In the genomic region with DNA sequence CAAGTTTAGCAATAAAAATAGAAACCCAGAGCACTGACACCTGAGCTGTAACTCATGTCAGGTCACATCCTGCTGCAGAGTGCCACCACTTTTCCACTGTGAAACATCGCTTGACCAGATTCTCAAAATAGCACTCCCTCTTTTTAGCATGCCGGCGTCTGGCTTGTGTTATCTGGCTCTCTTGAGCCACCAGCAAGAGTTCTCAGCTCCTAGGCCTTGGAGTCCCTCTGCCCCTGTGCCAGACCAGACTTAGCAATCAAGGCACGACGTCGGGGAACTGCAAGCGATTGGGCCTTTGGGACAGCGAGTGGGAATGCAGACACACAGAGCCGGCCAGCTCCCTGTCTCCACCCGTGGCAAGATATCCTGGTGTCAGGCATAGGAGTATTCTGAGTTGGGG, we compare ENCODE assay signal across 25 cellular contexts. TPM values are rescaled to one million over a fixed set of nuclear protein-coding genes. Genes with fewer than 3 reads are reported as not detected.
DNase-seq lines count a peak whose midpoint lies in the region; ATAC-seq and TF ChIP-seq lines count a peak whose summit lies in the region.
"Had no signal": no experiment of that assay in that cellular context is flagged by ENCODE, and none has a peak within 500 bp of the region (broad histone marks: within the 10 kb centered on the region; RNA-seq: fewer than 3 reads in every experiment).

No MANE protein-coding gene starts in this region.

- no peaks in the 10 kb centered on the region for H3K27me3 ChIP-seq in IMR-90 (ENCODE audit: control insufficient read depth, insufficient read depth, low read length)
- H3K27me3 ChIP-seq in right cardiac atrium (ENCODE audit: control insufficient read depth, insufficient read depth), result no peaks in the 10 kb centered on the region
- H3K27me3 ChIP-seq in skeletal muscle tissue (ENCODE audit: control insufficient read depth in 3 of 3, insufficient read depth in 3 of 3, low read length in 3 of 3), result no peaks in the 10 kb centered on the region
- H3K27me3 ChIP-seq in stomach, result no peaks in the 10 kb centered on the region
- H3K27me3 ChIP-seq: BLaER1 had no signal

- H4K8ac ChIP-seq in IMR-90 (ENCODE audit: low read depth in 2 of 2, low read length in 2 of 2), result no peak overlapping the region

- H3K36me3 ChIP-seq in IMR-90 (ENCODE audit: control insufficient read depth, insufficient read depth, low read length) (no peaks in the 10 kb centered on the region), skeletal muscle tissue (ENCODE audit: control insufficient read depth in 3 of 3, insufficient read depth in 3 of 3, low read length in 3 of 3) (no peaks in the 10 kb centered on the region), stomach (no peaks in the 10 kb centered on the region)
- H3K36me3 ChIP-seq: BLaER1 had no signal

- no peak overlapping the region for H2BK20ac ChIP-seq in IMR-90 (ENCODE audit: low read depth, low read length)

- CTCF ChIA-PET in IMR-90 (lab: Yijun Ruan, JAX), result interaction anchor here (0.6 kb wide), 1 partner anchor 227 kb away, joined by 3 read pairs; no protein-coding TSS in a partner anchor

- H2AK5ac ChIP-seq in IMR-90 (ENCODE audit: low read depth, low read length), result no peak overlapping the region

- no peaks in the 10 kb centered on the region for H3K4me1 ChIP-seq in IMR-90 (ENCODE audit: control insufficient read depth, insufficient read depth, low read length)
- no peaks in the 10 kb centered on the region for H3K4me1 ChIP-seq in right cardiac atrium (ENCODE audit: control insufficient read depth, insufficient read depth, low read length)
- H3K4me1 ChIP-seq in skeletal muscle tissue (ENCODE audit: control insufficient read depth in 3 of 3, insufficient read depth in 3 of 3, low read length in 3 of 3), result peaks cover 3 to 16% (median 6%) of the 10 kb centered on the region in 3 donors
- H3K4me1 ChIP-seq in stomach, result no peaks in the 10 kb centered on the region
- H3K4me1 ChIP-seq: BLaER1, Caco-2 had no signal

- TF ChIP-seq CTCF in IMR-90 (conservative IDR thresholded peaks at IDR 0.05; ENCODE audit: low read depth, low read length), result no peak
- no peak for TF ChIP-seq CTCF in stomach (IDR thresholded peaks at IDR 0.05)

- intact Hi-C loops in IMR-90 (cut with micrococcal nuclease), result no loop called here
- intact Hi-C loops in Right ventricle myocardium superior (cut with DNase I), result no loop called here
- intact Hi-C loops in right cardiac atrium (cut with DNase I), result no loop called here
- intact Hi-C loops in stomach (cut with DNase I; ENCODE audit: low total_unique reads), result no loop called here

- DNase-seq in IMR-90 (no peak), Right ventricle myocardium superior (peak; percentile 60), right cardiac atrium (peak; percentile 25 to 79 (median 72)), stomach (no peak)
- DNase-seq: Caco-2; CD4-positive, alpha-beta memory T cell; DMS 273 treated with DMSO at 0.1 percent for 48 hours; GOT3; HCEC 1CT; NCI-H1092; NCI-H1436; NCI-H187 treated with DMSO at 0.1 percent for 48 hours; NCI-H2107; NCI-H446 treated with DMSO at 0.1 percent for 48 hours; NCI-H526 treated with DMSO at 0.1 percent for 48 hours; PC-3; SHP77 treated with DMSO at 0.1 percent for 48 hours had no signal

- no peaks in the 10 kb centered on the region for H3K9me3 ChIP-seq in IMR-90 (ENCODE audit: control insufficient read depth, insufficient read depth, low read length)
- H3K9me3 ChIP-seq in right cardiac atrium (ENCODE audit: control insufficient read depth, low read length), result no peaks in the 10 kb centered on the region
- no peaks in the 10 kb centered on the region for H3K9me3 ChIP-seq in skeletal muscle tissue (ENCODE audit: control insufficient read depth in 3 of 3, low read length in 3 of 3)
- H3K9me3 ChIP-seq in stomach, result no peaks in the 10 kb centered on the region
- H3K9me3 ChIP-seq: BLaER1, Caco-2 had no signal

- 75% methylated on average over 5 of the region's 10 CpGs; no CpG with 5 or more reads in 1 of the 2 experiments for WGBS in IMR-90 (ENCODE audit: extremely low coverage in 2 of 2, insufficient read length in 1 of 2), 2 experiments
- WGBS in right cardiac atrium, result 48% methylated on average over 10 of the region's 10 CpGs
- WGBS in stomach, 5 donors, result 82 to 87% (median 85%) methylated on average over 10 of the region's 10 CpGs

- dilution Hi-C loops in IMR-90 (cut with HindIII; ENCODE audit: low sequenced_read_pairs, unreplicated experiment), result no loop called here

- in situ Hi-C loops in IMR-90 (cut with MboI; ENCODE audit: low sequenced_read_pairs), result no loop called here

- no peak for TF ChIP-seq EP300 in stomach (IDR thresholded peaks at IDR 0.05)

- H3K23ac ChIP-seq in IMR-90 (ENCODE audit: low read depth, low read length), result no peak overlapping the region

- no peaks in the 10 kb centered on the region for H3K79me1 ChIP-seq in IMR-90 (ENCODE audit: low read depth in 1 of 2, low read length in 2 of 2)

- no peaks in the 10 kb centered on the region for H4K20me1 ChIP-seq in IMR-90 (ENCODE audit: insufficient read depth, low read length)
- H4K20me1 ChIP-seq: BLaER1 had no signal

- H4K91ac ChIP-seq in IMR-90 (ENCODE audit: insufficient read depth, low read depth, low read length), result no peak overlapping the region

- H3K4ac ChIP-seq in IMR-90 (ENCODE audit: low read depth, low read length), result no peak overlapping the region

- H3K4me3 ChIP-seq in IMR-90 (ENCODE audit: insufficient read depth, low read depth, low read length) (no peak overlapping the region), right cardiac atrium (ENCODE audit: low read length) (no peak overlapping the region), skeletal muscle tissue (ENCODE audit: low read length in 3 of 3) (peak overlapping the region; percentile 17 to 59 (median 36)), stomach (no peak overlapping the region)
- H3K4me3 ChIP-seq: BLaER1, K562, SK-N-MC had no signal

- H2AFZ ChIP-seq in IMR-90 (replicated peaks; ENCODE audit: low read length, poor library complexity), result peak overlapping the region; percentile 11

- H2BK15ac ChIP-seq in IMR-90 (ENCODE audit: low read depth, low read length), result no peak overlapping the region

- no peak overlapping the region for H3K18ac ChIP-seq in IMR-90 (ENCODE audit: low read depth, low read length)

- H3K56ac ChIP-seq in IMR-90 (ENCODE audit: extremely low read depth, insufficient read depth, low read length), result no peak overlapping the region

- H3K14ac ChIP-seq in IMR-90 (replicated peaks; ENCODE audit: low read depth, low read length), result no peak overlapping the region

- POLR2A ChIA-PET in IMR-90 (lab: Charles Lee; ENCODE audit: unreplicated experiment), result no interaction called here

- no TSS peak for BruUV-seq in IMR-90 (replicated peaks; lab: Mats Ljungman, UMichigan)

- H2BK5ac ChIP-seq in IMR-90 (ENCODE audit: low read depth, low read length, poor library complexity, severe bottlenecking), result no peak overlapping the region

- H3K27ac ChIP-seq in IMR-90 (ENCODE audit: insufficient read depth, low read length) (no peak overlapping the region), right cardiac atrium (ENCODE audit: low read length) (peak overlapping the region; percentile 6), skeletal muscle tissue (ENCODE audit: low read depth, low read length) (peak overlapping the region; percentile 86), stomach (no peak overlapping the region)
- H3K27ac ChIP-seq: BLaER1, SK-N-MC had no signal

- no peak overlapping the region for H4K5ac ChIP-seq in IMR-90 (ENCODE audit: low read depth, low read length)

- no peak overlapping the region for H2AK9ac ChIP-seq in IMR-90 (replicated peaks; ENCODE audit: low read depth, low read length, poor library complexity)

- no peaks in the 10 kb centered on the region for H3K9me1 ChIP-seq in IMR-90 (ENCODE audit: insufficient read depth, low read length)

- ATAC-seq in IMR-90 (ENCODE audit: low read depth) (no peak), Right ventricle myocardium superior (ENCODE audit: poor library complexity) (peak; percentile 89), right cardiac atrium (peak; percentile 64 to 89), HG03442 (IDR thresholded peaks at IDR 0.05; ENCODE audit: unreplicated experiment) (no peak), HG03280 (IDR thresholded peaks at IDR 0.05; ENCODE audit: unreplicated experiment) (no peak)
- ATAC-seq: K562, PC-3 had no signal

- no peak overlapping the region for H2BK120ac ChIP-seq in IMR-90 (ENCODE audit: low read depth, low read length)

- TF ChIP-seq POLR2A in IMR-90 (IDR thresholded peaks at IDR 0.05; ENCODE audit: low read depth, low read length), result no peak
- no peak for TF ChIP-seq POLR2A in stomach (IDR thresholded peaks at IDR 0.05)

- H3K4me2 ChIP-seq in IMR-90 (ENCODE audit: low read depth, low read length), result no peak overlapping the region
- H3K4me2 ChIP-seq: BLaER1 had no signal

- no peak overlapping the region for H3K9ac ChIP-seq in IMR-90 (ENCODE audit: low read depth, low read length)
- peak overlapping the region in 2 of 3 donors; percentile 46 to 66 for H3K9ac ChIP-seq in skeletal muscle tissue (ENCODE audit: low read depth in 1 of 3, low read length in 3 of 3)
- H3K9ac ChIP-seq: BLaER1 had no signal

- TF ChIP-seq RAD21 in IMR-90 (IDR thresholded peaks at IDR 0.05; ENCODE audit: low read length), result no peak

TF ChIP-seq in IMR-90, 13 proteins besides CTCF, POLR2A, EP300 and RAD21 (continues in another document):
- TF ChIP-seq MXI1 (IDR thresholded peaks at IDR 0.05; ENCODE audit: borderline replicate concordance, low read depth, low read length), result no peak
- no peak for TF ChIP-seq RFX5 (IDR thresholded peaks at IDR 0.05; ENCODE audit: low read depth, low read length)
- TF ChIP-seq MAZ (IDR thresholded peaks at IDR 0.05; ENCODE audit: borderline replicate concordance, low read depth, low read length), result no peak
- no peak for TF ChIP-seq MAFK (IDR thresholded peaks at IDR 0.05; ENCODE audit: low read depth, low read length)
- TF ChIP-seq CHD1 (IDR thresholded peaks at IDR 0.05; ENCODE audit: low read depth, low read length), result no peak
- no peak for TF ChIP-seq BHLHE40 (IDR thresholded peaks at IDR 0.05; ENCODE audit: low read depth, low read length)
- TF ChIP-seq SMC3 (IDR thresholded peaks at IDR 0.05; ENCODE audit: low read depth, low read length), result no peak

RNA-seq across cellular contexts. Expression of a gene that starts 52.5 kb away (rescaled TPM):
- total RNA-seq in IMR-90 (2012; rRNA removed) (not detected in 2 replicates), Right ventricle myocardium superior (not detected), right cardiac atrium (not detected), skeletal muscle tissue (not detected), stomach (1 to 10 TPM in 1 of 5 donors, under 1 TPM in 1, not detected in 3; 0.58 to 2.0 TPM)
- polyA plus RNA-seq in IMR-90 (2012; rRNA removed) (not detected in 2 replicates), right cardiac atrium (not detected), stomach (under 1 TPM in 1 of 3 donors, not detected in 2; 0.18 TPM)
- not detected in 2 replicates for polyA plus RNA-seq in IMR-90 (2012; cell fraction: cytosol; rRNA removed)
- polyA plus RNA-seq in IMR-90 (2012; cell fraction: nucleus; rRNA removed; ENCODE audit: low replicate concordance), result not detected in 2 replicates
- total RNA-seq: Caco-2; CD4-positive, alpha-beta memory T cell; K562; LHCN-M2; PC-3; RPMI7951 had no signal
- polyA plus RNA-seq: CD4-positive, alpha-beta memory T cell; K562 had no signal

Comparison
In these comparisons a context has a peak if more than half of its experiments do, and no peak if none do; other contexts are left out.
1. ATAC-seq: peak in Right ventricle myocardium superior (single experiment) and right cardiac atrium (2 of 2); none in IMR-90 (single experiment), HG03442 (single experiment) and HG03280 (single experiment).
2. DNase-seq: peak in Right ventricle myocardium superior (single experiment) and right cardiac atrium (3 of 3); none in IMR-90 (single experiment) and stomach (single experiment).
3. H3K27ac ChIP-seq: peak in right cardiac atrium (single experiment) and skeletal muscle tissue (single experiment); none in IMR-90 (single experiment) and stomach (0 of 5).
4. H3K4me3 ChIP-seq: peak in skeletal muscle tissue (3 of 3); none in IMR-90 (single experiment), right cardiac atrium (single experiment) and stomach (0 of 4).